Comparison of ENCODE assay signal across 8 cellular contexts in genomic region chr17:78316867-78317816, GRCh38. TPM values are rescaled to one million over a fixed set of nuclear protein-coding genes. Genes with fewer than 3 reads are reported as not detected.
DNase-seq lines count a peak whose midpoint lies in the region; ATAC-seq and TF ChIP-seq lines count a peak whose summit lies in the region.

No MANE protein-coding gene starts in this region.

- H3K4me1 ChIP-seq in mesodermal cell (ENCODE audit: control insufficient read depth, insufficient read depth, low read length, poor library complexity, severe bottlenecking), result peaks cover 36% of the 10 kb centered on the region

- H3K27me3 Mint-ChIP-seq in CD14-positive monocyte (ENCODE audit: low read depth in 3 of 3), result peaks cover 50 to 59% (median 54%) of the 10 kb centered on the region in 3 donors
- peaks cover 2% of the 10 kb centered on the region for H3K27me3 Mint-ChIP-seq in HFFc6 (ENCODE audit: insufficient read depth)
- H3K27me3 Mint-ChIP-seq in brain, result peaks cover 59% of the 10 kb centered on the region
- H3K27me3 Mint-ChIP-seq in immature natural killer cell (ENCODE audit: low read depth in 3 of 3), result peaks cover 4 to 12% (median 5%) of the 10 kb centered on the region in 3 donors

- no peaks in the 10 kb centered on the region for H3K36me3 ChIP-seq in mesodermal cell (ENCODE audit: control insufficient read depth, insufficient read depth, low read length)

- H3K27ac ChIP-seq in mesodermal cell (ENCODE audit: low read depth, low read length, severe bottlenecking), result peak overlapping the region; percentile 79

- H3K9me3 Mint-ChIP-seq in CD14-positive monocyte (peaks cover 0 to 6% (median 0%) of the 10 kb centered on the region in 7 donors), HFFc6 (no peaks in the 10 kb centered on the region), brain (peaks cover 0 to 8% (median 0%) of the 10 kb centered on the region in 5 experiments), immature natural killer cell (no peaks in the 10 kb centered on the region)

- H3K36me3 Mint-ChIP-seq in CD14-positive monocyte (peaks cover 0 to 11% of the 10 kb centered on the region in 2 donors), HFFc6 (ENCODE audit: low read depth) (no peaks in the 10 kb centered on the region), brain (no peaks in the 10 kb centered on the region), immature natural killer cell (peaks cover 0 to 3% (median 0%) of the 10 kb centered on the region in 3 donors)

- WGBS in mesodermal cell (ENCODE audit: insufficient coverage in 2 of 2), 2 experiments, result 44 to 46% methylated on average over 18 to 20 of the region's 21 CpGs

- H3K4me1 Mint-ChIP-seq in CD14-positive monocyte (peaks cover 30% of the 10 kb centered on the region), HFFc6 (ENCODE audit: low read depth) (peaks cover 36% of the 10 kb centered on the region), brain (peaks cover 50% of the 10 kb centered on the region), immature natural killer cell (peaks cover 7% of the 10 kb centered on the region in 2 donors)

- H3K4me3 Mint-ChIP-seq in CD14-positive monocyte (peak overlapping the region in 1 of 2 donors; percentile 80), HFFc6 (peak overlapping the region; percentile 49), brain (peak overlapping the region in 3 of 5 experiments; percentile 40 to 64 (median 41)), immature natural killer cell (no peak overlapping the region)

- no peaks in the 10 kb centered on the region for H3K9me3 ChIP-seq in mesodermal cell (ENCODE audit: control insufficient read depth, low read length)

- ATAC-seq in HG02981 (IDR thresholded peaks at IDR 0.05; ENCODE audit: unreplicated experiment), result no peak

- peak overlapping the region in 4 of 7 donors; percentile 9 to 62 (median 24) for H3K27ac Mint-ChIP-seq in CD14-positive monocyte
- H3K27ac Mint-ChIP-seq in HFFc6, result peak overlapping the region; percentile 99
- peak overlapping the region in 3 of 5 experiments; percentile 87 to 95 (median 90) for H3K27ac Mint-ChIP-seq in brain
- H3K27ac Mint-ChIP-seq in immature natural killer cell, result peak overlapping the region in 1 of 6 donors; percentile 30

- TF ChIP-seq CTCF in CD14-positive monocyte (IDR thresholded peaks at IDR 0.05), result no peak
- no peak for TF ChIP-seq CTCF in HFFc6 (IDR thresholded peaks at IDR 0.05)
- TF ChIP-seq CTCF in brain (conservative IDR thresholded peaks at IDR 0.05), result no peak

- no peak overlapping the region for H3K4me3 ChIP-seq in mesodermal cell (ENCODE audit: extremely low read depth, insufficient read depth, low read length, poor library complexity, severe bottlenecking)

- DNase-seq in CD14-positive monocyte (ENCODE audit: low spot score), result no peak
- DNase-seq in HFFc6, result no peak
- DNase-seq in immature natural killer cell, result no peak
- DNase-seq in ecto neural progenitor cell (ENCODE audit: low spot score), result no peak
- DNase-seq in HUDEP-2 (lab: John Stamatoyannopoulos, UW; ENCODE audit: unreplicated experiment in 76 of 76), result no peak

- intact Hi-C loops in CD14-positive monocyte (cut with micrococcal nuclease), result no loop called here

RNA-seq across cellular contexts. Expression of gene SOCS3, which starts 42.7 kb away (rescaled TPM):
- polyA plus RNA-seq in CD14-positive monocyte, result 100 to 1,000 TPM; 123 to 144 TPM
- total RNA-seq in HFFc6 (2021; fragmentation: NEBNext Ultra II Directional; extraction: Animal tissue kit (Norgen Biotek cat#: 25700)), result 10 to 100 TPM; 27.4 to 37.2 (median 33.2) TPM
- 11.3 TPM for polyA plus RNA-seq in brain (ENCODE audit: insufficient read depth, low read depth, low replicate concordance)
- 37.6 TPM for polyA plus RNA-seq in mesodermal cell (2013, experiment 1 of 2)
- polyA plus RNA-seq in mesodermal cell (2013, experiment 2 of 2), result 29.9 TPM
- polyA plus RNA-seq in immature natural killer cell, result 10 to 100 TPM in 2 of 3 donors, 1 to 10 TPM in 1; 9.0 to 15.4 (median 10.6) TPM

Comparison
In these comparisons a context has a peak if more than half of its experiments do, and no peak if none do; other contexts are left out.
1. H3K4me3 Mint-ChIP-seq: peak in HFFc6 (single experiment) and brain (3 of 5); none in immature natural killer cell (0 of 5).
2. RNA of gene SOCS3, which starts 42.7 kb away (polyA plus RNA-seq): 123 to 144 TPM in CD14-positive monocyte; 11.3 TPM in brain (single experiment) and 9.0 to 15.4 TPM in immature natural killer cell; every median in the first group is over 4 times any median in the second.